Comparison of ENCODE assay signal across 17 cellular contexts in the genomic region with DNA sequence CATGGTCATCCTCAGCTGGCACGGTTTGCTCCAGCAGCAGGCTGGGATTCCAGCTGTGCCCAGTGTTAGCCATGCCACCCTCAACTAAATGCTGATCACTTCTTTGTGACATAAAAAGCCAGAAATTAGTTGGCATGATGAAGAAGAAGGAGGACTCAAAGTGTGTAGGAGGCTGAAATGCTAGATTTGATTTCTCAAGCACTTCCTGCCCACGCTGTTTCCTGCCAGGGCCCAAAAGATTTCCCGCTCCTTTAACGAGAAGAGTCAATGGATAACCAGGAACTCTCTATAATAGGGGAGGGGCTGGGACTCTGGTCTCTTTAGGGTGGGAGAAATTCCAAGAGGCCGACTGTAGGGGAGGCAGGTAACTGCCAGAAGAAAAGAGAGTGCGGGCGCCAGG. TPM values are rescaled to one million over a fixed set of nuclear protein-coding genes. Genes with fewer than 3 reads are reported as not detected.
DNase-seq lines count a peak whose midpoint lies in the region; ATAC-seq and TF ChIP-seq lines count a peak whose summit lies in the region.
"Had no signal": no experiment of that assay in that cellular context is flagged by ENCODE, and none has a peak within 500 bp of the region (broad histone marks: within the 10 kb centered on the region; RNA-seq: fewer than 3 reads in every experiment).

No MANE protein-coding gene starts in this region.

- peak overlapping the region; percentile 24 for H3K27ac Mint-ChIP-seq in activated T-cell treated with anti-CD3 and anti-CD28 coated beads, Interleukin-2, amount 50 U/mL, for 24 hours
- H3K27ac Mint-ChIP-seq in T-helper 17 cell (peak overlapping the region; percentile 81), osteocyte (ENCODE audit: unreplicated experiment) (no peak overlapping the region)
- H3K27ac Mint-ChIP-seq in naive thymus-derived CD8-positive, alpha-beta T cell = peak overlapping the region in 7 of 10 donors; percentile 8 to 72 (median 35)
- H3K27ac Mint-ChIP-seq: GM23338 had no signal

- H4K20me1 ChIP-seq in BLaER1 = no peaks in the 10 kb centered on the region

- peaks cover under 1% of the 10 kb centered on the region for H3K36me3 Mint-ChIP-seq in activated T-cell treated with anti-CD3 and anti-CD28 coated beads, Interleukin-2, amount 50 U/mL, for 24 hours (ENCODE audit: low read depth)
- H3K36me3 Mint-ChIP-seq in T-helper 17 cell (ENCODE audit: low read depth) (no peaks in the 10 kb centered on the region), osteocyte (ENCODE audit: unreplicated experiment) (no peaks in the 10 kb centered on the region)
- peaks cover 0 to 4% (median 0%) of the 10 kb centered on the region in 3 donors for H3K36me3 Mint-ChIP-seq in naive thymus-derived CD8-positive, alpha-beta T cell

- ATAC-seq in T-helper 17 cell (no peak), SK-N-SH treated with all-trans-retinoic acid at 6 μM for 48 hours (no peak)
- no peak for ATAC-seq in naive thymus-derived CD8-positive, alpha-beta T cell
- ATAC-seq: GM23338, K562 had no signal

- DNase-seq in activated T-cell treated with anti-CD3 and anti-CD28 coated beads, Interleukin-2, amount 50 U/mL, for 24 hours = no peak
- no peak for DNase-seq in activated T-cell treated with anti-CD3 and anti-CD28 coated beads for 4 hours
- DNase-seq in T-helper 17 cell = no peak
- no peak for DNase-seq in naive thymus-derived CD8-positive, alpha-beta T cell
- DNase-seq in osteocyte (ENCODE audit: extremely low spot score, unreplicated experiment) = no peak
- DNase-seq in NCI-H1694 (lab: John Stamatoyannopoulos, UW) = no peak
- DNase-seq: CD8-positive, alpha-beta memory T cell; DMS 273 treated with DMSO at 0.1 percent for 48 hours; NCI-H1092; NCI-H187; NCI-H446 treated with DMSO at 0.1 percent for 48 hours; NCI-H774 had no signal

- POLR2A ChIA-PET in naive thymus-derived CD8-positive, alpha-beta T cell (lab: Charles Lee) = no interaction called here

- 0 out of 2 replicates have a peak overlapping the region, but pooled peaks have one; percentile 17 for H3K4me2 ChIP-seq in BLaER1
- H3K4me2 ChIP-seq: GM23338 had no signal

- no peaks in the 10 kb centered on the region for H3K27me3 ChIP-seq in BLaER1

- no peak for TF ChIP-seq CTCF in osteocyte (IDR thresholded peaks at IDR 0.05)

- no peaks in the 10 kb centered on the region for H3K9me3 Mint-ChIP-seq in activated T-cell treated with anti-CD3 and anti-CD28 coated beads, Interleukin-2, amount 50 U/mL, for 24 hours
- no peaks in the 10 kb centered on the region for H3K9me3 Mint-ChIP-seq in naive thymus-derived CD8-positive, alpha-beta T cell
- H3K9me3 Mint-ChIP-seq in osteocyte (ENCODE audit: unreplicated experiment) = no peaks in the 10 kb centered on the region
- H3K9me3 Mint-ChIP-seq: CD8-positive, alpha-beta memory T cell; GM23338 had no signal

- H3K9ac ChIP-seq in BLaER1 = no peak overlapping the region

- H3K4me1 Mint-ChIP-seq in activated T-cell treated with anti-CD3 and anti-CD28 coated beads, Interleukin-2, amount 50 U/mL, for 24 hours (ENCODE audit: low read depth) = peaks cover 19% of the 10 kb centered on the region
- H3K4me1 Mint-ChIP-seq in T-helper 17 cell (peaks cover 27% of the 10 kb centered on the region), osteocyte (ENCODE audit: unreplicated experiment) (no peaks in the 10 kb centered on the region)
- peaks cover 16 to 39% (median 27%) of the 10 kb centered on the region in 4 donors for H3K4me1 Mint-ChIP-seq in naive thymus-derived CD8-positive, alpha-beta T cell

- H3K27ac ChIP-seq in BLaER1 = no peak overlapping the region
- H3K27ac ChIP-seq: HL-60 had no signal

- peaks cover 6% of the 10 kb centered on the region for H3K4me1 ChIP-seq in BLaER1

- H3K36me3 ChIP-seq in BLaER1 = no peaks in the 10 kb centered on the region

- no peaks in the 10 kb centered on the region for H3K27me3 Mint-ChIP-seq in activated T-cell treated with anti-CD3 and anti-CD28 coated beads, Interleukin-2, amount 50 U/mL, for 24 hours
- H3K27me3 Mint-ChIP-seq in T-helper 17 cell (peaks cover 4% of the 10 kb centered on the region), osteocyte (ENCODE audit: unreplicated experiment) (peaks cover 48% of the 10 kb centered on the region)
- no peaks in the 10 kb centered on the region for H3K27me3 Mint-ChIP-seq in naive thymus-derived CD8-positive, alpha-beta T cell

- H3K9me3 ChIP-seq in BLaER1 = no peaks in the 10 kb centered on the region
- no peaks in the 10 kb centered on the region for H3K9me3 ChIP-seq in T-helper 17 cell (ENCODE audit: control insufficient read depth, low read length, poor library complexity, severe bottlenecking)

- H3K4me3 ChIP-seq in BLaER1 = no peak overlapping the region
- H3K4me3 ChIP-seq: GM23338, K562 had no signal

- H3K4me3 Mint-ChIP-seq in activated T-cell treated with anti-CD3 and anti-CD28 coated beads, Interleukin-2, amount 50 U/mL, for 24 hours = no peak overlapping the region
- H3K4me3 Mint-ChIP-seq in T-helper 17 cell (no peak overlapping the region), osteocyte (ENCODE audit: unreplicated experiment) (no peak overlapping the region)
- H3K4me3 Mint-ChIP-seq in naive thymus-derived CD8-positive, alpha-beta T cell = no peak overlapping the region
- H3K4me3 Mint-ChIP-seq: CD8-positive, alpha-beta memory T cell; GM23338 had no signal

TF ChIP-seq in SK-N-SH treated with all-trans-retinoic acid at 6 μM for 48 hours, 23 proteins besides CTCF, POLR2A, EP300 and RAD21:
- TF ChIP-seq, protein P1, sequence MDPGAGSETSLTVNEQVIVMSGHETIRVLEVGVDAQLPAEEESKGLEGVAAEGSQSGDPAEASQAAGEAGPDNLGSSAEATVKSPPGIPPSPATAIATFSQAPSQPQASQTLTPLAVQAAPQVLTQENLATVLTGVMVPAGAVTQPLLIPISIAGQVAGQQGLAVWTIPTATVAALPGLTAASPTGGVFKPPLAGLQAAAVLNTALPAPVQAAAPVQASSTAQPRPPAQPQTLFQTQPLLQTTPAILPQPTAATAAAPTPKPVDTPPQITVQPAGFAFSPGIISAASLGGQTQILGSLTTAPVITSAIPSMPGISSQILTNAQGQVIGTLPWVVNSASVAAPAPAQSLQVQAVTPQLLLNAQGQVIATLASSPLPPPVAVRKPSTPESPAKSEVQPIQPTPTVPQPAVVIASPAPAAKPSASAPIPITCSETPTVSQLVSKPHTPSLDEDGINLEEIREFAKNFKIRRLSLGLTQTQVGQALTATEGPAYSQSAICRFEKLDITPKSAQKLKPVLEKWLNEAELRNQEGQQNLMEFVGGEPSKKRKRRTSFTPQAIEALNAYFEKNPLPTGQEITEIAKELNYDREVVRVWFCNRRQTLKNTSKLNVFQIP (CRISPR knock-in tag; IDR thresholded peaks at IDR 0.05; ENCODE audit: borderline replicate concordance, low read depth) = no peak
- TF ChIP-seq ESRRG (CRISPR knock-in tag; IDR thresholded peaks at IDR 0.05) (no peak), ZNF70 (CRISPR knock-in tag; IDR thresholded peaks at IDR 0.05) (no peak), ARNTL (CRISPR knock-in tag; IDR thresholded peaks at IDR 0.05; ENCODE audit: borderline replicate concordance, low read depth) (no peak), ZC3H10 (CRISPR knock-in tag; IDR thresholded peaks at IDR 0.05) (no peak), CSDC2 (CRISPR knock-in tag; IDR thresholded peaks at IDR 0.05) (no peak), TCF4 (CRISPR knock-in tag; IDR thresholded peaks at IDR 0.05; ENCODE audit: borderline replicate concordance) (no peak), RARB (CRISPR knock-in tag; IDR thresholded peaks at IDR 0.05) (no peak), TOX (CRISPR knock-in tag; IDR thresholded peaks at IDR 0.05; ENCODE audit: borderline replicate concordance) (no peak)

RNA-seq across cellular contexts. Expression of a gene that starts 26.4 kb away (rescaled TPM):
- total RNA-seq in T-helper 17 cell (100 to 1,000 TPM; 229 to 265 TPM), osteocyte (10.1 and 10.8 TPM in 2 replicates)
- total RNA-seq in naive thymus-derived CD8-positive, alpha-beta T cell = 100 to 1,000 TPM; 215 to 231 TPM
- polyA plus RNA-seq in naive thymus-derived CD8-positive, alpha-beta T cell = 10 to 100 TPM; 44.6 to 89.5 (median 72.0) TPM
- total RNA-seq: GM23338 had no signal
- polyA plus RNA-seq: GM23338 had no signal

Comparison
In these comparisons a context has a peak if more than half of its experiments do, and no peak if none do; other contexts are left out.
1. RNA of a gene that starts 26.4 kb away (total RNA-seq): 229 to 265 TPM in T-helper 17 cell and 215 to 231 TPM in naive thymus-derived CD8-positive, alpha-beta T cell; 10.1 to 10.8 TPM in osteocyte; every median in the first group is over 10 times any median in the second.